ENCODE assay signal across 12 cellular contexts in genomic region chr2:160474891-160475795, GRCh38. TPM values are rescaled to one million over a fixed set of nuclear protein-coding genes. Genes with fewer than 3 reads are reported as not detected.
A peak's percentile ranks its signal among the peaks of the same experiment; 100 is the strongest.
DNase-seq lines count a peak whose midpoint lies in the region; ATAC-seq and TF ChIP-seq lines count a peak whose summit lies in the region.
"Had no signal": no experiment of that assay in that cellular context is flagged by ENCODE, and none has a peak within 500 bp of the region (broad histone marks: within the 10 kb centered on the region; RNA-seq: fewer than 3 reads in every experiment).

No MANE protein-coding gene starts in this region.

- H3K4me1 Mint-ChIP-seq in CD4-positive, alpha-beta memory T cell, result peaks cover 54 to 81% (median 66%) of the 10 kb centered on the region in 4 donors
- peaks cover 25 to 97% (median 89%) of the 10 kb centered on the region in 7 donors for H3K4me1 Mint-ChIP-seq in naive thymus-derived CD4-positive, alpha-beta T cell

- peaks cover 58% of the 10 kb centered on the region for H3K4me1 ChIP-seq in CD4-positive, alpha-beta memory T cell (ENCODE audit: insufficient read depth, low read length)
- H3K4me1 ChIP-seq in naive thymus-derived CD4-positive, alpha-beta T cell (ENCODE audit: control insufficient read depth in 2 of 2, insufficient read depth in 2 of 2, low read length in 2 of 2), result peaks cover 0 to 53% of the 10 kb centered on the region in 2 donors

- no peaks in the 10 kb centered on the region for H3K9me3 ChIP-seq in CD4-positive, alpha-beta memory T cell (ENCODE audit: control insufficient read depth in 1 of 2, low read length in 2 of 2)
- H3K9me3 ChIP-seq in naive thymus-derived CD4-positive, alpha-beta T cell (ENCODE audit: control insufficient read depth in 2 of 3, low read length in 3 of 3), result no peaks in the 10 kb centered on the region

- intact Hi-C loops in CD4-positive, alpha-beta memory T cell (cut with micrococcal nuclease), result no loop called here
- intact Hi-C loops in naive thymus-derived CD4-positive, alpha-beta T cell (cut with micrococcal nuclease), result loop anchor here (1.0 to 5.0 kb wide), 5 partner anchors 7 to 664 kb away; no protein-coding TSS in a partner anchor

- peak overlapping the region in 5 of 8 donors; percentile 60 to 83 (median 79) for H3K4me3 Mint-ChIP-seq in CD4-positive, alpha-beta memory T cell
- H3K4me3 Mint-ChIP-seq in naive thymus-derived CD4-positive, alpha-beta T cell, result peak overlapping the region in 9 of 10 donors; percentile 46 to 82 (median 71)

- CTCF ChIA-PET in CD4-positive, alpha-beta memory T cell (lab: Charles Lee; ENCODE audit: partially characterized antibody), result no interaction called here
- CTCF ChIA-PET in naive thymus-derived CD4-positive, alpha-beta T cell (lab: Charles Lee), result interaction anchor here (0.9 kb wide), 1 partner anchor 47 kb away, joined by 3 read pairs; no protein-coding TSS in a partner anchor

- H3K27me3 ChIP-seq in CD4-positive, alpha-beta memory T cell (ENCODE audit: insufficient read depth, low read length), result no peaks in the 10 kb centered on the region
- H3K27me3 ChIP-seq in H7 (ENCODE audit: control insufficient read depth, insufficient read depth, low read length), result no peaks in the 10 kb centered on the region
- no peaks in the 10 kb centered on the region for H3K27me3 ChIP-seq in naive thymus-derived CD4-positive, alpha-beta T cell (ENCODE audit: control insufficient read depth in 2 of 2, insufficient read depth in 2 of 2, low read length in 2 of 2)

- POLR2A ChIA-PET in CD4-positive, alpha-beta memory T cell (lab: Charles Lee; ENCODE audit: partially characterized antibody), result interaction anchor here (1.1 kb wide), 1 partner anchor 14 kb away, joined by 4 read pairs; no protein-coding TSS in a partner anchor
- POLR2A ChIA-PET in naive thymus-derived CD4-positive, alpha-beta T cell (lab: Charles Lee), result interaction anchor here (0.7 to 1.5 kb wide), 3 partner anchors 12 to 1592 kb away, joined by 3 to 5 read pairs (median 5); no protein-coding TSS in a partner anchor

- H3K36me3 Mint-ChIP-seq in CD4-positive, alpha-beta memory T cell, result peaks cover 6 to 13% of the 10 kb centered on the region in 2 donors
- peaks cover 0 to 22% (median 12%) of the 10 kb centered on the region in 5 donors for H3K36me3 Mint-ChIP-seq in naive thymus-derived CD4-positive, alpha-beta T cell

- peaks cover 0 to 1% (median 0%) of the 10 kb centered on the region in 8 donors for H3K9me3 Mint-ChIP-seq in CD4-positive, alpha-beta memory T cell
- no peaks in the 10 kb centered on the region for H3K9me3 Mint-ChIP-seq in naive thymus-derived CD4-positive, alpha-beta T cell

- no peak for ATAC-seq in naive thymus-derived CD4-positive, alpha-beta T cell
- no peak for ATAC-seq in GM18861 (IDR thresholded peaks at IDR 0.05; ENCODE audit: unreplicated experiment)
- ATAC-seq: left colon had no signal

- DNase-seq in CD4-positive, alpha-beta memory T cell, result no peak
- DNase-seq in H7, result peak; percentile 52
- peak; percentile 50 to 51 for DNase-seq in cardiac fibroblast (ENCODE audit: low read depth in 2 of 2)
- no peak for DNase-seq in naive thymus-derived CD4-positive, alpha-beta T cell
- DNase-seq in effector CD8-positive, alpha-beta T cell (lab: John Stamatoyannopoulos, UW), result no peak
- no peak for DNase-seq in globus pallidus (ENCODE audit: low spot score)
- DNase-seq: COR-L47, left colon, NCI-H1105, NCI-H510A, posterior cingulate gyrus had no signal

- peak overlapping the region; percentile 47 to 96 (median 88) for H3K27ac Mint-ChIP-seq in CD4-positive, alpha-beta memory T cell
- H3K27ac Mint-ChIP-seq in naive thymus-derived CD4-positive, alpha-beta T cell, result peak overlapping the region; percentile 81 to 98 (median 93)

- no peak overlapping the region for H3K4me3 ChIP-seq in CD4-positive, alpha-beta memory T cell (ENCODE audit: low read length in 2 of 2)
- H3K4me3 ChIP-seq in H7 (ENCODE audit: insufficient read depth, low read depth, low read length) (no peak overlapping the region), cardiac fibroblast (replicated peaks in 1 of 2; ENCODE audit: low read depth in 2 of 2, low read length in 2 of 2) (no peak overlapping the region)
- H3K4me3 ChIP-seq in naive thymus-derived CD4-positive, alpha-beta T cell (ENCODE audit: low read length), result no peak overlapping the region

- no peak overlapping the region for H3K27ac ChIP-seq in CD4-positive, alpha-beta memory T cell (ENCODE audit: low read depth, low read length)
- peak overlapping the region; percentile 70 for H3K27ac ChIP-seq in naive thymus-derived CD4-positive, alpha-beta T cell (ENCODE audit: low read depth, low read length)

- TF ChIP-seq CTCF in cardiac fibroblast (IDR thresholded peaks at IDR 0.05; ENCODE audit: low read depth, low read length), result no peak

- H3K36me3 ChIP-seq in CD4-positive, alpha-beta memory T cell (ENCODE audit: insufficient read depth, low read length), result no peaks in the 10 kb centered on the region
- H3K36me3 ChIP-seq in H7 (replicated peaks; ENCODE audit: control insufficient read depth, insufficient read depth, low read length), result no peaks in the 10 kb centered on the region
- no peaks in the 10 kb centered on the region for H3K36me3 ChIP-seq in naive thymus-derived CD4-positive, alpha-beta T cell (ENCODE audit: control insufficient read depth in 2 of 3, insufficient read depth in 3 of 3, low read length in 3 of 3)

- no peaks in the 10 kb centered on the region for H3K27me3 Mint-ChIP-seq in CD4-positive, alpha-beta memory T cell
- H3K27me3 Mint-ChIP-seq in naive thymus-derived CD4-positive, alpha-beta T cell, result no peaks in the 10 kb centered on the region

RNA-seq across cellular contexts. Expression of gene RBMS1, which starts 18.5 kb away (rescaled TPM):
- total RNA-seq in CD4-positive, alpha-beta memory T cell, result 100 to 1,000 TPM; 101 to 103 TPM
- polyA plus RNA-seq in CD4-positive, alpha-beta memory T cell, result 100 to 1,000 TPM; 121 to 131 TPM
- total RNA-seq in H7 (2014; rRNA removed; shearing (Covaris generic)), result 46.7 and 53.8 TPM in 2 replicates
- total RNA-seq in naive thymus-derived CD4-positive, alpha-beta T cell, result 100 to 1,000 TPM in 3 of 5 experiments, 10 to 100 TPM in 2; 74.4 to 123 (median 101) TPM
- 100 to 1,000 TPM; 136 to 137 TPM for polyA plus RNA-seq in naive thymus-derived CD4-positive, alpha-beta T cell

Comparison
In these comparisons a context has a peak if more than half of its experiments do, and no peak if none do; other contexts are left out.
1. DNase-seq: peak in H7 (single experiment) and cardiac fibroblast (2 of 2); none in CD4-positive, alpha-beta memory T cell (0 of 5), naive thymus-derived CD4-positive, alpha-beta T cell (0 of 9), effector CD8-positive, alpha-beta T cell (single experiment) and globus pallidus (single experiment).